8 cellular contexts compared by ENCODE assay signal in genomic region chr15:40754574-40754882, GRCh38. TPM values are rescaled to one million over a fixed set of nuclear protein-coding genes. Genes with fewer than 3 reads are reported as not detected.
DNase-seq lines count a peak whose midpoint lies in the region; ATAC-seq and TF ChIP-seq lines count a peak whose summit lies in the region.

No MANE protein-coding gene starts in this region.

- H3K27ac Mint-ChIP-seq in CD4-positive, alpha-beta memory T cell = peak overlapping the region; percentile 82 to 98 (median 95)
- peak overlapping the region; percentile 61 for H3K27ac Mint-ChIP-seq in HFFc6

- H2BK15ac ChIP-seq in neuronal stem cell (ENCODE audit: low read length) = no peak overlapping the region

- no peaks in the 10 kb centered on the region for H3K9me3 Mint-ChIP-seq in CD4-positive, alpha-beta memory T cell
- no peaks in the 10 kb centered on the region for H3K9me3 Mint-ChIP-seq in HFFc6

- peak overlapping the region; percentile 94 for H2AFZ ChIP-seq in neuronal stem cell (ENCODE audit: low read length)

- no peaks in the 10 kb centered on the region for H3K27me3 ChIP-seq in CD4-positive, alpha-beta memory T cell (ENCODE audit: insufficient read depth, low read length)
- H3K27me3 ChIP-seq in neuronal stem cell (ENCODE audit: control insufficient read depth in 3 of 3, insufficient read depth in 3 of 3, low read depth in 1 of 3, low read length in 3 of 3) = no peaks in the 10 kb centered on the region

- no peak overlapping the region for H3K14ac ChIP-seq in neuronal stem cell (ENCODE audit: low read length)

- no peak overlapping the region for H2BK12ac ChIP-seq in neuronal stem cell (ENCODE audit: low read length)

- H3K79me1 ChIP-seq in neuronal stem cell (ENCODE audit: low read depth, low read length) = peaks cover 8% of the 10 kb centered on the region

- no peak for TF ChIP-seq CTCF in HFFc6 (IDR thresholded peaks at IDR 0.05)
- no peak for TF ChIP-seq CTCF in WI38 (IDR thresholded peaks at IDR 0.05; ENCODE audit: low read depth, low read length)
- TF ChIP-seq CTCF in fibroblast of mammary gland (conservative IDR thresholded peaks at IDR 0.05; ENCODE audit: control insufficient read depth, insufficient read depth, low read depth, low read length) = no peak

- peak overlapping the region; percentile 83 for H3K4me2 ChIP-seq in neuronal stem cell (ENCODE audit: insufficient read depth, low read length, poor library complexity, severe bottlenecking)

- CTCF ChIA-PET in CD4-positive, alpha-beta memory T cell (lab: Charles Lee; ENCODE audit: partially characterized antibody) = no interaction called here

- peak overlapping the region; percentile 85 for H3K27ac ChIP-seq in CD4-positive, alpha-beta memory T cell (ENCODE audit: low read depth, low read length)
- H3K27ac ChIP-seq in neuronal stem cell (replicated peaks; ENCODE audit: low read length) = no peak overlapping the region

- peaks cover 19 to 35% of the 10 kb centered on the region in 2 donors for H3K36me3 Mint-ChIP-seq in CD4-positive, alpha-beta memory T cell
- H3K36me3 Mint-ChIP-seq in HFFc6 (ENCODE audit: low read depth) = peaks cover 4% of the 10 kb centered on the region; the same call in 1 of the 2 replicates

- peak overlapping the region; percentile 81 for H3K9ac ChIP-seq in neuronal stem cell (ENCODE audit: low read depth, low read length, poor library complexity)

- WGBS in neuronal stem cell (ENCODE audit: extremely low coverage in 2 of 2, insufficient read length in 2 of 2, insufficient replicate concordance in 1 of 2), 2 donors = no CpG with 5 or more reads among the region's 22 CpGs

- H3K4me3 Mint-ChIP-seq in CD4-positive, alpha-beta memory T cell = peak overlapping the region; percentile 91 to 99 (median 94)
- peak overlapping the region; percentile 93 for H3K4me3 Mint-ChIP-seq in HFFc6

- H4K8ac ChIP-seq in neuronal stem cell (ENCODE audit: low read depth, low read length) = no peak overlapping the region

- DNase-seq in CD4-positive, alpha-beta memory T cell = peak in 2 of 5 donors; percentile 12 to 61
- no peak for DNase-seq in HFFc6
- DNase-seq in fibroblast of mammary gland (ENCODE audit: low read depth) = peak; percentile 14
- no peak for DNase-seq in neuronal stem cell (ENCODE audit: low spot score)
- DNase-seq in DMS79 treated with DMSO at 0.1 percent for 48 hours (lab: John Stamatoyannopoulos, UW) = no peak
- no peak for DNase-seq in NCI-H2196 (lab: John Stamatoyannopoulos, UW; ENCODE audit: unreplicated experiment)

- no peaks in the 10 kb centered on the region for H3K27me3 Mint-ChIP-seq in CD4-positive, alpha-beta memory T cell
- H3K27me3 Mint-ChIP-seq in HFFc6 (ENCODE audit: insufficient read depth) = 0 out of 2 replicates have a peak, but pooled peaks cover 2% of the 10 kb centered on the region

- no peak for ATAC-seq in HG02623 (IDR thresholded peaks at IDR 0.05; ENCODE audit: unreplicated experiment)

- no peak overlapping the region for H3K18ac ChIP-seq in neuronal stem cell (ENCODE audit: low read length)

- H3K9me3 ChIP-seq in CD4-positive, alpha-beta memory T cell (ENCODE audit: control insufficient read depth in 1 of 2, low read length in 2 of 2) = no peaks in the 10 kb centered on the region
- no peaks in the 10 kb centered on the region for H3K9me3 ChIP-seq in neuronal stem cell (replicated peaks in 1 of 2; ENCODE audit: control insufficient read depth in 2 of 2, insufficient read depth in 1 of 2, low read depth in 1 of 2, low read length in 2 of 2)

- H3K4me1 ChIP-seq in CD4-positive, alpha-beta memory T cell (ENCODE audit: insufficient read depth, low read length) = peaks cover 31% of the 10 kb centered on the region
- H3K4me1 ChIP-seq in neuronal stem cell (ENCODE audit: control insufficient read depth in 2 of 2, insufficient read depth in 1 of 2, low read depth in 1 of 2, low read length in 2 of 2) = peaks cover 4 to 8% of the 10 kb centered on the region in 2 donors

- no peak overlapping the region for H4K91ac ChIP-seq in neuronal stem cell (ENCODE audit: low read depth, low read length, poor library complexity)

- peaks cover 11 to 40% (median 27%) of the 10 kb centered on the region in 4 donors for H3K4me1 Mint-ChIP-seq in CD4-positive, alpha-beta memory T cell
- peaks cover 29% of the 10 kb centered on the region for H3K4me1 Mint-ChIP-seq in HFFc6 (ENCODE audit: low read depth)

- POLR2A ChIA-PET in CD4-positive, alpha-beta memory T cell (lab: Charles Lee; ENCODE audit: partially characterized antibody) = interaction anchor here (1.0 to 2.0 kb wide), 4 partner anchors 10 to 61 kb away, joined by 3 to 14 read pairs (median 8); partner anchors contain the start of genes GCHFR and RAD51

- peak overlapping the region; percentile 73 for H3K23ac ChIP-seq in neuronal stem cell (ENCODE audit: low read depth, low read length, poor library complexity)

- H3K36me3 ChIP-seq in CD4-positive, alpha-beta memory T cell (ENCODE audit: insufficient read depth, low read length) = peaks cover 20% of the 10 kb centered on the region
- peaks cover 7 to 27% of the 10 kb centered on the region in 2 donors for H3K36me3 ChIP-seq in neuronal stem cell (replicated peaks in 1 of 2; ENCODE audit: control insufficient read depth in 2 of 2, insufficient read depth in 2 of 2, low read length in 2 of 2)

- peak overlapping the region; percentile 84 for H3K4ac ChIP-seq in neuronal stem cell (ENCODE audit: low read length)

- no peak overlapping the region for H2AK5ac ChIP-seq in neuronal stem cell (ENCODE audit: low read depth, low read length)

- intact Hi-C loops in CD4-positive, alpha-beta memory T cell (cut with micrococcal nuclease) = loop anchor here (2.0 to 10.0 kb wide), 2 partner anchors 140 to 160 kb away; partner anchors contain the start of genes KNL1 and VPS18

- no peak overlapping the region for H2BK120ac ChIP-seq in neuronal stem cell (ENCODE audit: low read depth, low read length)

- H2BK5ac ChIP-seq in neuronal stem cell (ENCODE audit: low read length) = no peak overlapping the region

- peak overlapping the region; percentile 43 to 96 for H3K4me3 ChIP-seq in CD4-positive, alpha-beta memory T cell (ENCODE audit: low read length in 2 of 2)
- peak overlapping the region; percentile 98 for H3K4me3 ChIP-seq in WI38 (ENCODE audit: low read depth, low read length)
- peak overlapping the region; percentile 92 for H3K4me3 ChIP-seq in fibroblast of mammary gland (ENCODE audit: control insufficient read depth, low read depth, low read length)
- peak overlapping the region; percentile 86 to 94 for H3K4me3 ChIP-seq in neuronal stem cell (ENCODE audit: low read length in 2 of 2)

RNA-seq across cellular contexts. Expression of gene RMDN3, which starts 0.5 kb away (rescaled TPM):
- total RNA-seq in CD4-positive, alpha-beta memory T cell = 10 to 100 TPM; 24.5 to 26.7 TPM
- polyA plus RNA-seq in CD4-positive, alpha-beta memory T cell = 10 to 100 TPM; 28.9 to 35.9 TPM
- total RNA-seq in HFFc6 (2021; fragmentation: NEBNext Ultra II Directional; extraction: Animal tissue kit (Norgen Biotek cat#: 25700)) = 10 to 100 TPM; 32.6 to 43.2 (median 35.6) TPM
- 9.7 TPM for polyA plus RNA-seq in neuronal stem cell (2013, experiment 1 of 2)
- polyA plus RNA-seq in neuronal stem cell (2013, experiment 2 of 2) = 9.2 TPM

RNA-seq across cellular contexts. Expression of gene GCHFR, which starts 9.3 kb away (rescaled TPM):
- 10 to 100 TPM; 21.2 to 24.1 TPM for total RNA-seq in CD4-positive, alpha-beta memory T cell
- polyA plus RNA-seq in CD4-positive, alpha-beta memory T cell = 100 to 1,000 TPM in 1 of 2 donors, 10 to 100 TPM in 1; 74.8 to 115 TPM
- 1 to 10 TPM; 1.6 to 3.1 (median 2.7) TPM for total RNA-seq in HFFc6 (2021; fragmentation: NEBNext Ultra II Directional; extraction: Animal tissue kit (Norgen Biotek cat#: 25700))
- 1.4 TPM for polyA plus RNA-seq in neuronal stem cell (2013, experiment 1 of 2)
- 1.7 TPM for polyA plus RNA-seq in neuronal stem cell (2013, experiment 2 of 2)

RNA-seq across cellular contexts. Expression of gene C15orf62, which starts 15.3 kb away (rescaled TPM):
- 1 to 10 TPM; 3.5 TPM for total RNA-seq in CD4-positive, alpha-beta memory T cell
- under 1 TPM; 0.24 to 0.29 TPM for polyA plus RNA-seq in CD4-positive, alpha-beta memory T cell
- under 1 TPM in 2 of 6 experiments, not detected in 4; 0.14 to 0.20 TPM for total RNA-seq in HFFc6 (2021; fragmentation: NEBNext Ultra II Directional; extraction: Animal tissue kit (Norgen Biotek cat#: 25700))
- polyA plus RNA-seq in neuronal stem cell (2013, experiment 1 of 2) = 0.03 TPM
- not detected for polyA plus RNA-seq in neuronal stem cell (2013, experiment 2 of 2)

RNA-seq across cellular contexts. Expression of gene ZFYVE19, which starts 52.4 kb away (rescaled TPM):
- 10 to 100 TPM; 34.1 to 35.0 TPM for total RNA-seq in CD4-positive, alpha-beta memory T cell
- polyA plus RNA-seq in CD4-positive, alpha-beta memory T cell = 10 to 100 TPM; 10.4 to 20.4 TPM
- total RNA-seq in HFFc6 (2021; fragmentation: NEBNext Ultra II Directional; extraction: Animal tissue kit (Norgen Biotek cat#: 25700)) = 10 to 100 TPM; 10.7 to 13.5 (median 12.1) TPM
- polyA plus RNA-seq in neuronal stem cell (2013, experiment 1 of 2) = 7.3 TPM
- polyA plus RNA-seq in neuronal stem cell (2013, experiment 2 of 2) = 8.2 TPM

RNA-seq across cellular contexts. Expression of gene DNAJC17, which starts 52.7 kb away (rescaled TPM):
- 10 to 100 TPM; 40.5 to 43.9 TPM for total RNA-seq in CD4-positive, alpha-beta memory T cell
- 10 to 100 TPM; 24.3 to 31.5 TPM for polyA plus RNA-seq in CD4-positive, alpha-beta memory T cell
- total RNA-seq in HFFc6 (2021; fragmentation: NEBNext Ultra II Directional; extraction: Animal tissue kit (Norgen Biotek cat#: 25700)) = 10 to 100 TPM; 25.9 to 39.9 (median 29.6) TPM
- polyA plus RNA-seq in neuronal stem cell (2013, experiment 1 of 2) = 41.3 TPM
- polyA plus RNA-seq in neuronal stem cell (2013, experiment 2 of 2) = 37.8 TPM

Comparison
In these comparisons a context has a peak if more than half of its experiments do, and no peak if none do; other contexts are left out.
1. RNA of gene GCHFR, which starts 9.3 kb away (total RNA-seq): 21.2 to 24.1 TPM in CD4-positive, alpha-beta memory T cell; 1.6 to 3.1 TPM in HFFc6; every median in the first group is over 4 times any median in the second.
2. Peak in every context shown above with its lines, with median percentiles within 50 percentile points of each other: H3K4me3 ChIP-seq.